Comparison of ENCODE assay signal across 13 cellular contexts in the genomic region with DNA sequence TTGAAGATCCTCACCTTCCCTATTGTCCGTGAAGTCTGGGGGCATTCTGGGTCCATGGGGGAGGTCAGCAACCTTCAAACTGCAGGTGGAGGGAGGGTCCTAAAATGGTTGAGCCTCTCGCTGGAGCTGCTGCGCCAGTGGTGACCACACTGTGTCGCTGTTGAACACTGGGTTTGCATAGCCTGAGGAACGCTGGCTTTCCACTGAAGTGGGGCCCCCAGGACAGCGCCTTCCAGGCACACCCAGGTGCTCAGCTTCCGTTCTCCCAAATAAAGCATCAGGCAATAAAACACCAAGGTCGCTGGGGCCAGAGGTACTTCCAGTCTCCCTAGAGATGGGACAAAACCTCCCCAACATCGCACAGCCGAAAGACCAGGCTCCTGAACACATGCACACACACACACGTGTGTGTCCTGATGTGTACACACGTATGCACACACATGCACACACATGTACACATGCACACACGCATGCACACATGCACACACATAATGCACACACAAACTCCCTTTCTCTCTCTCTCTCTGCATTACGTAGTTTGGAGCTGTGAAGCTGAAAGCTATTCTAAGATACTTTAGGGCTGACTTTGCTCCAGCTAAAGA.
DNase-seq lines count a peak whose midpoint lies in the region; ATAC-seq and TF ChIP-seq lines count a peak whose summit lies in the region.
"Had no signal": no experiment of that assay in that cellular context is flagged by ENCODE, and none has a peak within 500 bp of the region (broad histone marks: within the 10 kb centered on the region; RNA-seq: fewer than 3 reads in every experiment).

No MANE protein-coding gene starts in this region.

- no peak for TF ChIP-seq RAD21 in SK-N-SH (IDR thresholded peaks at IDR 0.05; ENCODE audit: low read length)

- CTCF ChIA-PET in SK-N-SH (lab: Yijun Ruan, JAX), result interaction anchor here (0.9 to 4.9 kb wide), 2 partner anchors 11 to 198 kb away, joined by 3 to 31 read pairs; no protein-coding TSS in a partner anchor

- intact Hi-C loops in esophagus muscularis mucosa (cut with DNase I), result no loop called here

- H3K27me3 ChIP-seq in SK-N-SH (ENCODE audit: insufficient read depth) (peaks cover 5% of the 10 kb centered on the region; the same call in 1 of the 2 replicates), esophagus muscularis mucosa (no peaks in the 10 kb centered on the region), rectal smooth muscle tissue (ENCODE audit: control insufficient read depth, insufficient read depth, low read length) (peaks cover 2% of the 10 kb centered on the region)

- 0 out of 4 replicates have a peak overlapping the region, but pooled peaks of 1 of the 2 experiments have one; percentile 7 for H3K4me3 ChIP-seq in SK-N-SH (ENCODE audit: low read depth in 2 of 2, low read length in 1 of 2)
- no peak overlapping the region for H3K4me3 ChIP-seq in NB4 (ENCODE audit: low read depth, low read length)
- H3K4me3 ChIP-seq in esophagus muscularis mucosa, result no peak overlapping the region
- H3K4me3 ChIP-seq in rectal smooth muscle tissue (ENCODE audit: low read length), result no peak overlapping the region
- H3K4me3 ChIP-seq: A549, tibial nerve had no signal

- H3K9me2 ChIP-seq in SK-N-SH, result no peaks in the 10 kb centered on the region

- TF ChIP-seq POLR2A in NB4 (IDR thresholded peaks at IDR 0.05; ENCODE audit: extremely low read depth, insufficient read length) (no peak), esophagus muscularis mucosa (IDR thresholded peaks at IDR 0.05; ENCODE audit: low read depth) (no peak)

- H3F3A ChIP-seq in SK-N-SH (replicated peaks; ENCODE audit: insufficient read depth), result no peaks in the 10 kb centered on the region

- H3K4me1 ChIP-seq in SK-N-SH (ENCODE audit: control insufficient read depth in 1 of 2, insufficient read depth in 2 of 2, low read depth in 1 of 2, low read length in 1 of 2) (no peaks in the 10 kb centered on the region), esophagus muscularis mucosa (peaks cover 6 to 32% (median 31%) of the 10 kb centered on the region in 4 donors), rectal smooth muscle tissue (ENCODE audit: control insufficient read depth, insufficient read depth, low read length) (peaks cover 15% of the 10 kb centered on the region)
- H3K4me1 ChIP-seq: A549 had no signal

- no peak for ATAC-seq in SK-N-SH treated with all-trans-retinoic acid at 6 μM for 48 hours
- ATAC-seq in HG03045 (IDR thresholded peaks at IDR 0.05; ENCODE audit: unreplicated experiment), result no peak
- ATAC-seq: A549 had no signal

- H3K9me3 ChIP-seq in SK-N-SH, result no peaks in the 10 kb centered on the region; the same call in 1 of the 2 replicates
- H3K9me3 ChIP-seq in esophagus muscularis mucosa, result peaks cover 0 to 18% (median 14%) of the 10 kb centered on the region in 4 donors

- no peak overlapping the region for H3K27ac ChIP-seq in SK-N-SH (ENCODE audit: low read depth in 2 of 2, low read length in 1 of 2)
- peak overlapping the region in 1 of 4 donors; percentile 70 for H3K27ac ChIP-seq in esophagus muscularis mucosa (replicated peaks in 1 of 4)
- H3K27ac ChIP-seq in rectal smooth muscle tissue (ENCODE audit: low read depth, low read length), result peak overlapping the region; percentile 15
- H3K27ac ChIP-seq: A549 had no signal

- no peak overlapping the region for H3K9ac ChIP-seq in SK-N-SH
- H3K9ac ChIP-seq in rectal smooth muscle tissue (ENCODE audit: low read length), result no peak overlapping the region

- no peak for TF ChIP-seq EP300 in SK-N-SH (IDR thresholded peaks at IDR 0.05; ENCODE audit: borderline replicate concordance in 1 of 2, low read depth in 1 of 2, low read length in 1 of 2)
- no peak for TF ChIP-seq EP300 in esophagus muscularis mucosa (IDR thresholded peaks at IDR 0.05)

- H3K36me3 ChIP-seq in SK-N-SH (replicated peaks in 1 of 2; ENCODE audit: control insufficient read depth in 1 of 2, insufficient read depth in 2 of 2, low read length in 1 of 2), result no peaks in the 10 kb centered on the region
- no peaks in the 10 kb centered on the region for H3K36me3 ChIP-seq in esophagus muscularis mucosa
- no peaks in the 10 kb centered on the region for H3K36me3 ChIP-seq in rectal smooth muscle tissue (ENCODE audit: control insufficient read depth, insufficient read depth, low read length)
- H3K36me3 ChIP-seq: tibial nerve had no signal

- POLR2A ChIA-PET in SK-N-SH (lab: Yijun Ruan, JAX), result no interaction called here

- DNase-seq in SK-N-SH, result no peak
- DNase-seq in NB4 (ENCODE audit: low read depth), result peak; percentile 46
- no peak for DNase-seq in esophagus muscularis mucosa (ENCODE audit: extremely low spot score)
- no peak for DNase-seq in glomerular visceral epithelial cell (ENCODE audit: extremely low spot score)
- DNase-seq in AG20443 (ENCODE audit: low spot score), result no peak
- DNase-seq: NCI-H524 treated with DMSO at 0.1 percent for 48 hours; stimulated activated CD4-positive, alpha-beta T cell treated with anti-CD3 and anti-CD28 coated beads, Interleukin-4, amount 100 ng/mL, for 24 hours; T-helper 2 cell had no signal

- H2AFZ ChIP-seq in SK-N-SH (ENCODE audit: low read depth), result no peak overlapping the region

- WGBS in SK-N-SH (ENCODE audit: low lambda C conversion rate), result 5% methylated on average over 11 of the region's 14 CpGs
- 83% methylated on average over 8 of the region's 14 CpGs for WGBS in esophagus muscularis mucosa

- H4K20me1 ChIP-seq in SK-N-SH (ENCODE audit: insufficient read depth), result no peaks in the 10 kb centered on the region

- H3K79me2 ChIP-seq in SK-N-SH (ENCODE audit: insufficient read depth), result no peaks in the 10 kb centered on the region

- no peak overlapping the region for H3K4me2 ChIP-seq in SK-N-SH
- H3K4me2 ChIP-seq: A549 had no signal

- peak; percentile 44 for TF ChIP-seq CTCF in SK-N-SH (IDR thresholded peaks at IDR 0.05)
- TF ChIP-seq CTCF in NB4 (IDR thresholded peaks at IDR 0.05; ENCODE audit: low read depth, low read length), result peak; percentile 49
- TF ChIP-seq CTCF in esophagus muscularis mucosa (IDR thresholded peaks at IDR 0.05), result peak in 2 of 3 experiments; percentile 11 to 24

TF ChIP-seq in SK-N-SH, 30 proteins besides CTCF, POLR2A, EP300 and RAD21 (continues in another document):
- no peak for TF ChIP-seq GATA2 (CRISPR knock-in tag; IDR thresholded peaks at IDR 0.05)
- TF ChIP-seq RCOR1 (IDR thresholded peaks at IDR 0.05; ENCODE audit: low read length), result no peak
- TF ChIP-seq FOSL2 (IDR thresholded peaks at IDR 0.05; ENCODE audit: borderline replicate concordance, low read depth), result no peak
- no peak for TF ChIP-seq ELF1 (IDR thresholded peaks at IDR 0.05)
- no peak for TF ChIP-seq MXI1 (IDR thresholded peaks at IDR 0.05; ENCODE audit: low read depth, low read length)
- no peak for TF ChIP-seq MEF2A (IDR thresholded peaks at IDR 0.05; ENCODE audit: borderline replicate concordance, low read depth)
- TF ChIP-seq, protein P1, sequence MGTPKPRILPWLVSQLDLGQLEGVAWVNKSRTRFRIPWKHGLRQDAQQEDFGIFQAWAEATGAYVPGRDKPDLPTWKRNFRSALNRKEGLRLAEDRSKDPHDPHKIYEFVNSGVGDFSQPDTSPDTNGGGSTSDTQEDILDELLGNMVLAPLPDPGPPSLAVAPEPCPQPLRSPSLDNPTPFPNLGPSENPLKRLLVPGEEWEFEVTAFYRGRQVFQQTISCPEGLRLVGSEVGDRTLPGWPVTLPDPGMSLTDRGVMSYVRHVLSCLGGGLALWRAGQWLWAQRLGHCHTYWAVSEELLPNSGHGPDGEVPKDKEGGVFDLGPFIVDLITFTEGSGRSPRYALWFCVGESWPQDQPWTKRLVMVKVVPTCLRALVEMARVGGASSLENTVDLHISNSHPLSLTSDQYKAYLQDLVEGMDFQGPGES (IDR thresholded peaks at IDR 0.05; ENCODE audit: low read depth, low read length), result no peak
- no peak for TF ChIP-seq TEAD4 (IDR thresholded peaks at IDR 0.05; ENCODE audit: borderline replicate concordance, insufficient read depth)

TF ChIP-seq in SK-N-SH treated with all-trans-retinoic acid at 6 μM for 48 hours, 23 proteins besides CTCF, POLR2A, EP300 and RAD21:
- TF ChIP-seq ZNF70 (CRISPR knock-in tag; IDR thresholded peaks at IDR 0.05) (no peak), PPARA (CRISPR knock-in tag; IDR thresholded peaks at IDR 0.05; ENCODE audit: borderline replicate concordance) (no peak), BACH2 (CRISPR knock-in tag; IDR thresholded peaks at IDR 0.05; ENCODE audit: borderline replicate concordance) (no peak), ZNF565 (CRISPR knock-in tag; conservative IDR thresholded peaks at IDR 0.05; ENCODE audit: low read depth) (no peak), ISL1 (CRISPR knock-in tag; IDR thresholded peaks at IDR 0.05) (no peak)
